ENCODE assay signal across 21 cellular contexts in the genomic region with DNA sequence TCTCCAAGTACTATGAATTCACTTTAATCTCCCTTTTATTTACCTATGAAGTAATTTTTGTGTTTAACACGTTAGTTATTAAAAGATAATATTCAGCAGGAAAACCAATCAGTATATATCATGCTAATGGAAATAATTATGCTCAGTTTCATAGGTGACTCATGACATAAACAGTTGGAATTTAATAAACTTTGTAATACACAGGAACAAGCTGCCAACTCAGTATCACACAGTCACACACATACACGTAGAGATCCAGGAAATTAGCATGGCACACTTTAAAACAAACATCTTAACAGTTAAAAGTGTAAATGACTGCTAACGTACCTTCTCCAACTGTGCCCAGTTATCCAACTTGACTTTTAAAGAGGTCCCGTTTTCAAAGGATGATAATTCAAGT. TPM values are rescaled to one million over a fixed set of nuclear protein-coding genes. Genes with fewer than 3 reads are reported as not detected.
DNase-seq lines count a peak whose midpoint lies in the region; ATAC-seq, FAIRE-seq and TF ChIP-seq lines count a peak whose summit lies in the region.
"Had no signal": no experiment of that assay in that cellular context is flagged by ENCODE, and none has a peak within 500 bp of the region (broad histone marks: within the 10 kb centered on the region; RNA-seq: fewer than 3 reads in every experiment).

No MANE protein-coding gene starts in this region.

- H3K9me3 ChIP-seq in astrocyte (ENCODE audit: insufficient read depth, low read depth, low read length), result no peaks in the 10 kb centered on the region

- H3K9me3 Mint-ChIP-seq in activated naive CD4-positive, alpha-beta T cell treated with anti-CD3 and anti-CD28 coated beads, Interleukin-2, amount 50 U/mL, for 24 hours, result peaks cover 14% of the 10 kb centered on the region
- H3K9me3 Mint-ChIP-seq in astrocyte (ENCODE audit: unreplicated experiment) (no peaks in the 10 kb centered on the region), type B pancreatic cell (peaks cover 5% of the 10 kb centered on the region)
- H3K9me3 Mint-ChIP-seq: CD4-positive, alpha-beta T cell had no signal

- peak overlapping the region; percentile 16 for H2AFZ ChIP-seq in astrocyte (ENCODE audit: low read depth, low read length)

- FAIRE-seq in astrocyte (lab: Jason Lieb, UNC), result no peak
- FAIRE-seq: GM12892, H54 had no signal

- H3K36me3 Mint-ChIP-seq in activated naive CD4-positive, alpha-beta T cell treated with anti-CD3 and anti-CD28 coated beads, Interleukin-2, amount 50 U/mL, for 24 hours, result peaks cover 2% of the 10 kb centered on the region
- H3K36me3 Mint-ChIP-seq in astrocyte (ENCODE audit: low read depth, unreplicated experiment), result no peaks in the 10 kb centered on the region
- H3K36me3 Mint-ChIP-seq in type B pancreatic cell, result no peaks in the 10 kb centered on the region

- H3K27me3 ChIP-seq in astrocyte (ENCODE audit: insufficient read depth, low read length) (no peaks in the 10 kb centered on the region), foreskin keratinocyte (no peaks in the 10 kb centered on the region)

- H3K27me3 Mint-ChIP-seq in activated naive CD4-positive, alpha-beta T cell treated with anti-CD3 and anti-CD28 coated beads, Interleukin-2, amount 50 U/mL, for 24 hours, result peaks cover 14% of the 10 kb centered on the region
- H3K27me3 Mint-ChIP-seq in astrocyte (ENCODE audit: low read depth, unreplicated experiment) (no peaks in the 10 kb centered on the region), type B pancreatic cell (peaks cover 3% of the 10 kb centered on the region)

- H3K4me1 ChIP-seq in astrocyte (ENCODE audit: insufficient read depth, low read length) (peaks cover 24% of the 10 kb centered on the region), foreskin keratinocyte (peaks cover 21% of the 10 kb centered on the region)

- H3K36me3 ChIP-seq in astrocyte (ENCODE audit: insufficient read depth, low read length), result no peaks in the 10 kb centered on the region

- no peak for DNase-seq in activated naive CD4-positive, alpha-beta T cell treated with anti-CD3 and anti-CD28 coated beads, Interleukin-2, amount 50 U/mL, for 16 hours
- DNase-seq in astrocyte (ENCODE audit: low read depth) (peak; percentile 51), foreskin keratinocyte (peak; percentile 56 to 79), type B pancreatic cell (ENCODE audit: extremely low spot score, unreplicated experiment) (no peak), NCI-H187 treated with DMSO at 0.1 percent for 48 hours (lab: John Stamatoyannopoulos, UW) (no peak), GDM1 (lab: John Stamatoyannopoulos, UW) (no peak), NCI-H1694 (lab: John Stamatoyannopoulos, UW) (no peak)
- DNase-seq: activated gamma-delta T cell treated with Interleukin-2 at 50 U/mL for 16 hours; CD4-positive, alpha-beta T cell; cerebellar nuclear complex; hippocampal formation; KG1; left colon; NCI-H446 had no signal

- H3K79me2 ChIP-seq in astrocyte (ENCODE audit: insufficient read depth, low read length), result no peaks in the 10 kb centered on the region

- H3K27ac Mint-ChIP-seq in activated naive CD4-positive, alpha-beta T cell treated with anti-CD3 and anti-CD28 coated beads, Interleukin-2, amount 50 U/mL, for 24 hours, result peak overlapping the region; percentile 87
- H3K27ac Mint-ChIP-seq in astrocyte (ENCODE audit: unreplicated experiment) (peak overlapping the region; percentile 48), type B pancreatic cell (no peak overlapping the region)
- H3K27ac Mint-ChIP-seq: CD4-positive, alpha-beta T cell had no signal

- peak overlapping the region; percentile 33 for H3K4me3 Mint-ChIP-seq in activated naive CD4-positive, alpha-beta T cell treated with anti-CD3 and anti-CD28 coated beads, Interleukin-2, amount 50 U/mL, for 24 hours
- H3K4me3 Mint-ChIP-seq in astrocyte (ENCODE audit: unreplicated experiment) (no peak overlapping the region), type B pancreatic cell (peak overlapping the region; percentile 20)
- H3K4me3 Mint-ChIP-seq: CD4-positive, alpha-beta T cell had no signal

- peaks cover 34% of the 10 kb centered on the region for H3K4me1 Mint-ChIP-seq in activated naive CD4-positive, alpha-beta T cell treated with anti-CD3 and anti-CD28 coated beads, Interleukin-2, amount 50 U/mL, for 24 hours
- H3K4me1 Mint-ChIP-seq in astrocyte (ENCODE audit: low read depth, unreplicated experiment) (peaks cover 8% of the 10 kb centered on the region), type B pancreatic cell (ENCODE audit: unreplicated experiment) (peaks cover 9% of the 10 kb centered on the region)

- peak; percentile 47 for ATAC-seq in foreskin keratinocyte
- ATAC-seq: left colon had no signal

- peak overlapping the region; percentile 40 for H3K9ac ChIP-seq in astrocyte (ENCODE audit: low read length)

- H3K4me2 ChIP-seq in astrocyte (ENCODE audit: low read length), result peak overlapping the region; percentile 51

- H3K4me3 ChIP-seq in astrocyte (ENCODE audit: insufficient read depth, low read depth, low read length), result no peak overlapping the region

- H4K20me1 ChIP-seq in astrocyte (ENCODE audit: insufficient read depth, low read length), result no peaks in the 10 kb centered on the region

- TF ChIP-seq CTCF in astrocyte (IDR thresholded peaks at IDR 0.05; ENCODE audit: insufficient read depth, low read depth, low read length) (no peak), foreskin keratinocyte (conservative IDR thresholded peaks at IDR 0.05) (no peak), type B pancreatic cell (conservative IDR thresholded peaks at IDR 0.05) (no peak)

- H3K27ac ChIP-seq in astrocyte (ENCODE audit: low read depth, low read length), result peak overlapping the region; percentile 75
- H3K27ac ChIP-seq in foreskin keratinocyte, result peak overlapping the region; percentile 99
- H3K27ac ChIP-seq: VCaP had no signal

RNA-seq across cellular contexts. Expression of a gene that starts 2.3 kb away (rescaled TPM):
- 0.32 and 0.46 TPM in 2 replicates for total RNA-seq in astrocyte
- total RNA-seq in foreskin keratinocyte, result 0.10 and 0.14 TPM in 2 replicates
- 0.09 and 0.12 TPM in 2 replicates for polyA plus RNA-seq in foreskin keratinocyte
- total RNA-seq in type B pancreatic cell (ENCODE audit: low replicate concordance), result 0.33 and 0.75 TPM in 2 replicates
- total RNA-seq: A172; activated CD8-positive, alpha-beta memory T cell treated with anti-CD3 and anti-CD28 coated beads for 36 hours; CD4-positive, alpha-beta T cell; left colon; OCI-LY7 had no signal

Comparison
In these comparisons a context has a peak if more than half of its experiments do, and no peak if none do; other contexts are left out.
1. DNase-seq: peak in astrocyte (single experiment) and foreskin keratinocyte (2 of 2); none in activated naive CD4-positive, alpha-beta T cell treated with anti-CD3 and anti-CD28 coated beads, Interleukin-2, amount 50 U/mL, for 16 hours (single experiment), type B pancreatic cell (single experiment), NCI-H187 treated with DMSO at 0.1 percent for 48 hours (single experiment), GDM1 (single experiment) and NCI-H1694 (single experiment).